In the genomic region with DNA sequence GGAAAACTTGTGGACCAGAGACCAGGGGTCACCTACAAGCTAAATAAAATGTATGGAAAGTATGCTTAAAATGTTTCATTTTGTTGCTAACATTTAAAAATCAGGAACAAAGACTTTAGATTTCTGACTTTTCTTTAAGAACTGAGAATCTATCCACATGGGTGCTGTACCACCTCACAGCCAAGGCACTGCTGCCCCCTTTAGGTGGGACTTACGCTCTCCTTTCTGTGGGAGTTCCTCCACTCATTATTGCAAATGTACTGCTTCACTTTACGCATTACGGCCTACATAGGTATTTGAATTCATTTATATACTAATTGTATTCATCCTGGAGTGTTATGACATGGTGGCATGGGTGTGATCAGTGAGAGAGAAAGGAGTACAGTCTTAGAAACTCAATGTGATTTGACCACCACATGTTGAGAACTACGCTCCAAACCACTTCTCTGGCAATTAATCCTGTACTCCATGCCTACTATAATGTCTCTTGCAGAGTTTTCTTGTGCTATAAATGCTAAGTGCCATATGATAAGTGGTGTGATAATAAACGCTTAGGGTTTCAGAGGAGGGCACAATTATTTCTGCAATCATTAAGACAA, we compare ENCODE assay signal across 9 cellular contexts. TPM values are rescaled to one million over a fixed set of nuclear protein-coding genes. Genes with fewer than 3 reads are reported as not detected.
DNase-seq lines count a peak whose midpoint lies in the region; ATAC-seq and TF ChIP-seq lines count a peak whose summit lies in the region.
"Had no signal": no experiment of that assay in that cellular context is flagged by ENCODE, and none has a peak within 500 bp of the region (broad histone marks: within the 10 kb centered on the region; RNA-seq: fewer than 3 reads in every experiment).

No MANE protein-coding gene starts in this region.

- H3K4me1 Mint-ChIP-seq in activated CD4-positive, alpha-beta memory T cell treated with anti-CD3 and anti-CD28 coated beads for 36 hours (ENCODE audit: low read depth), result no peaks in the 10 kb centered on the region
- H3K4me1 Mint-ChIP-seq: activated naive CD4-positive, alpha-beta T cell treated with anti-CD3 and anti-CD28 coated beads, Interleukin-2, amount 50 U/mL, for 24 hours had no signal

- H3K36me3 ChIP-seq in prostate gland, result no peaks in the 10 kb centered on the region

- H3K27me3 ChIP-seq in prostate gland (replicated peaks; ENCODE audit: insufficient read depth), result no peaks in the 10 kb centered on the region

- POLR2A ChIA-PET in activated CD4-positive, alpha-beta memory T cell treated with anti-CD3 and anti-CD28 coated beads for 36 hours (lab: Charles Lee), result no interaction called here

- 64% methylated on average over 5 of the region's 5 CpGs for WGBS in prostate gland

- intact Hi-C loops in activated CD4-positive, alpha-beta memory T cell treated with anti-CD3 and anti-CD28 coated beads for 36 hours (cut with micrococcal nuclease), result loop anchor here (2.0 kb wide), 1 partner anchor 1705 kb away; no protein-coding TSS in a partner anchor
- intact Hi-C loops in prostate gland (cut with DNase I), result no loop called here

- H3K27ac ChIP-seq in prostate gland, result no peak overlapping the region

- CTCF ChIA-PET in activated CD4-positive, alpha-beta memory T cell treated with anti-CD3 and anti-CD28 coated beads for 36 hours (lab: Charles Lee), result interaction anchor here (1.0 to 1.8 kb wide), 4 partner anchors 169 to 1707 kb away, joined by 3 to 7 read pairs (median 4); no protein-coding TSS in a partner anchor

- H3K4me3 ChIP-seq in fibroblast of mammary gland (ENCODE audit: control insufficient read depth, low read depth, low read length) (no peak overlapping the region), prostate gland (no peak overlapping the region)

- no peaks in the 10 kb centered on the region for H3K9me3 ChIP-seq in prostate gland

- H3K36me3 Mint-ChIP-seq in activated CD4-positive, alpha-beta memory T cell treated with anti-CD3 and anti-CD28 coated beads for 36 hours, result no peaks in the 10 kb centered on the region
- H3K36me3 Mint-ChIP-seq: activated naive CD4-positive, alpha-beta T cell treated with anti-CD3 and anti-CD28 coated beads, Interleukin-2, amount 50 U/mL, for 24 hours had no signal

- H3K4me3 Mint-ChIP-seq in activated CD4-positive, alpha-beta memory T cell treated with anti-CD3 and anti-CD28 coated beads for 36 hours, result no peak overlapping the region
- H3K4me3 Mint-ChIP-seq: activated naive CD4-positive, alpha-beta T cell treated with anti-CD3 and anti-CD28 coated beads, Interleukin-2, amount 50 U/mL, for 24 hours had no signal

- TF ChIP-seq POLR2A in prostate gland (IDR thresholded peaks at IDR 0.05), result no peak

- H3K27ac Mint-ChIP-seq in activated CD4-positive, alpha-beta memory T cell treated with anti-CD3 and anti-CD28 coated beads for 36 hours, result no peak overlapping the region
- H3K27ac Mint-ChIP-seq: activated naive CD4-positive, alpha-beta T cell treated with anti-CD3 and anti-CD28 coated beads, Interleukin-2, amount 50 U/mL, for 24 hours had no signal

- H3K27me3 Mint-ChIP-seq in activated CD4-positive, alpha-beta memory T cell treated with anti-CD3 and anti-CD28 coated beads for 36 hours, result no peaks in the 10 kb centered on the region
- H3K27me3 Mint-ChIP-seq: activated naive CD4-positive, alpha-beta T cell treated with anti-CD3 and anti-CD28 coated beads, Interleukin-2, amount 50 U/mL, for 24 hours had no signal

- H3K9me3 Mint-ChIP-seq in activated CD4-positive, alpha-beta memory T cell treated with anti-CD3 and anti-CD28 coated beads for 36 hours, result no peaks in the 10 kb centered on the region
- H3K9me3 Mint-ChIP-seq: activated naive CD4-positive, alpha-beta T cell treated with anti-CD3 and anti-CD28 coated beads, Interleukin-2, amount 50 U/mL, for 24 hours had no signal

- H3K4me1 ChIP-seq in prostate gland (replicated peaks), result no peaks in the 10 kb centered on the region

- ATAC-seq in GM21447 (IDR thresholded peaks at IDR 0.05; ENCODE audit: unreplicated experiment) (peak; percentile 58), HG03135 (IDR thresholded peaks at IDR 0.05; ENCODE audit: unreplicated experiment) (no peak), HG02970 (IDR thresholded peaks at IDR 0.05; ENCODE audit: low FRiP score, unreplicated experiment) (no peak)

- peak; percentile 79 for TF ChIP-seq CTCF in fibroblast of mammary gland (conservative IDR thresholded peaks at IDR 0.05; ENCODE audit: control insufficient read depth, insufficient read depth, low read depth, low read length)
- TF ChIP-seq CTCF in prostate gland (IDR thresholded peaks at IDR 0.05), result peak in 2 of 4 experiments; percentile 29 to 31

- DNase-seq in DMS53 treated with DMSO at 0.1 percent for 48 hours (lab: John Stamatoyannopoulos, UW; ENCODE audit: unreplicated experiment), result peak; percentile 11
- DNase-seq in NCI-H1105 treated with DMSO at 0.1 percent for 48 hours (lab: John Stamatoyannopoulos, UW), result peak; percentile 6
- DNase-seq in activated CD4-positive, alpha-beta memory T cell treated with anti-CD3 and anti-CD28 coated beads for 36 hours, result peak; percentile 57
- peak; percentile 53 for DNase-seq in fibroblast of mammary gland (ENCODE audit: low read depth)
- peak; percentile 15 for DNase-seq in prostate gland (ENCODE audit: low spot score)

RNA-seq across cellular contexts. Expression of a gene that starts 24.7 kb away (rescaled TPM):
- 10 to 100 TPM; 49.8 to 51.8 TPM for total RNA-seq in activated CD4-positive, alpha-beta memory T cell treated with anti-CD3 and anti-CD28 coated beads for 36 hours
- 10 to 100 TPM; 13.3 to 29.0 TPM for total RNA-seq in prostate gland

RNA-seq across cellular contexts. Expression of a gene that starts 40.4 kb away (rescaled TPM):
- total RNA-seq in activated CD4-positive, alpha-beta memory T cell treated with anti-CD3 and anti-CD28 coated beads for 36 hours, result 1 to 10 TPM; 3.3 to 3.5 TPM
- total RNA-seq in prostate gland, result 10 to 100 TPM in 1 of 2 donors, 1 to 10 TPM in 1; 3.9 to 12.9 TPM

RNA-seq across cellular contexts. Expression of a gene that starts 40.4 kb away (rescaled TPM):
- 1 to 10 TPM; 9.6 to 9.7 TPM for total RNA-seq in activated CD4-positive, alpha-beta memory T cell treated with anti-CD3 and anti-CD28 coated beads for 36 hours
- total RNA-seq in prostate gland, result 1 to 10 TPM in 1 of 2 donors, under 1 TPM in 1; 0.18 to 6.4 TPM

Comparison
In these comparisons a context has a peak if more than half of its experiments do, and no peak if none do; other contexts are left out.
1. DNase-seq: peak in every context shown above with its lines; median percentile 57 in activated CD4-positive, alpha-beta memory T cell treated with anti-CD3 and anti-CD28 coated beads for 36 hours; 53 in fibroblast of mammary gland; 15 in prostate gland; 11 in DMS53 treated with DMSO at 0.1 percent for 48 hours; 6 in NCI-H1105 treated with DMSO at 0.1 percent for 48 hours.